Comparison of ENCODE assay signal across 11 cellular contexts in genomic region chr13:112803422-112803821, GRCh38.
DNase-seq lines count a peak whose midpoint lies in the region; ATAC-seq and TF ChIP-seq lines count a peak whose summit lies in the region.
"Had no signal": no experiment of that assay in that cellular context is flagged by ENCODE, and none has a peak within 500 bp of the region (broad histone marks: within the 10 kb centered on the region; RNA-seq: fewer than 3 reads in every experiment).

No MANE protein-coding gene starts in this region.

- H3K9me3 Mint-ChIP-seq in WTC11: peaks cover 22% of the 10 kb centered on the region

- peak; percentile 75 for ATAC-seq in GM18502 (IDR thresholded peaks at IDR 0.05; ENCODE audit: poor library complexity, unreplicated experiment)
- peak; percentile 64 for ATAC-seq in GM21360 (IDR thresholded peaks at IDR 0.05; ENCODE audit: unreplicated experiment)
- peak; percentile 52 for ATAC-seq in HG03066 (IDR thresholded peaks at IDR 0.05; ENCODE audit: low read depth, unreplicated experiment)
- no peak for ATAC-seq in WTC11
- no peak for ATAC-seq in foreskin keratinocyte

- POLR2A ChIA-PET in WTC11 (lab: Charles Lee): no interaction called here

- CTCF ChIA-PET in WTC11 (lab: Charles Lee): no interaction called here

- peaks cover 23% of the 10 kb centered on the region for H3K4me1 Mint-ChIP-seq in WTC11

- H3K27me3 Mint-ChIP-seq in WTC11 (ENCODE audit: low read depth): no peaks in the 10 kb centered on the region
- H3K27me3 Mint-ChIP-seq: CD4-positive, alpha-beta T cell had no signal

- TF ChIP-seq CTCF in WTC11 (IDR thresholded peaks at IDR 0.05): no peak
- no peak for TF ChIP-seq CTCF in foreskin keratinocyte (conservative IDR thresholded peaks at IDR 0.05)

- no peak overlapping the region for H3K27ac ChIP-seq in foreskin keratinocyte
- H3K27ac ChIP-seq: ascending aorta had no signal

- no peaks in the 10 kb centered on the region for H3K4me1 ChIP-seq in foreskin keratinocyte
- H3K4me1 ChIP-seq: ascending aorta had no signal

- peaks cover 51% of the 10 kb centered on the region for H3K36me3 Mint-ChIP-seq in WTC11

- DNase-seq in WTC11 (ENCODE audit: low spot score) (no peak), foreskin keratinocyte (no peak), HUDEP-2 (lab: John Stamatoyannopoulos, UW; ENCODE audit: unreplicated experiment in 76 of 76) (no peak), cerebellar nuclear complex (lab: John Stamatoyannopoulos, UW) (no peak), NCI-H510A treated with DMSO at 0.1 percent for 48 hours (lab: John Stamatoyannopoulos, UW) (no peak)
- DNase-seq: CD4-positive, alpha-beta T cell; NCI-H526 treated with DMSO at 0.1 percent for 48 hours had no signal

- no peaks in the 10 kb centered on the region for H3K27me3 ChIP-seq in foreskin keratinocyte
- H3K27me3 ChIP-seq: ascending aorta had no signal

- peak overlapping the region; percentile 33; the same call in 1 of the 2 replicates for H3K27ac Mint-ChIP-seq in WTC11
- H3K27ac Mint-ChIP-seq: CD4-positive, alpha-beta T cell had no signal

- no peak overlapping the region; the same call in 1 of the 2 replicates for H3K4me3 Mint-ChIP-seq in WTC11
- H3K4me3 Mint-ChIP-seq: CD4-positive, alpha-beta T cell had no signal

TF ChIP-seq in WTC11, 78 proteins besides CTCF, POLR2A, EP300 and RAD21:
- no peak for TF ChIP-seq ZMAT4 (CRISPR knock-in tag; IDR thresholded peaks at IDR 0.05)
- no peak for TF ChIP-seq ZNF121 (CRISPR knock-in tag; IDR thresholded peaks at IDR 0.05)
- no peak for TF ChIP-seq CDX4 (CRISPR knock-in tag; IDR thresholded peaks at IDR 0.05; ENCODE audit: borderline replicate concordance)
- TF ChIP-seq TEAD1 (CRISPR knock-in tag; IDR thresholded peaks at IDR 0.05): no peak

Comparison
In these comparisons a context has a peak if more than half of its experiments do, and no peak if none do; other contexts are left out.
1. ATAC-seq: peak in GM18502 (single experiment), GM21360 (single experiment) and HG03066 (single experiment); none in WTC11 (single experiment) and foreskin keratinocyte (single experiment).